Comparison of ENCODE assay signal across 1 cellular context in the genomic region with DNA sequence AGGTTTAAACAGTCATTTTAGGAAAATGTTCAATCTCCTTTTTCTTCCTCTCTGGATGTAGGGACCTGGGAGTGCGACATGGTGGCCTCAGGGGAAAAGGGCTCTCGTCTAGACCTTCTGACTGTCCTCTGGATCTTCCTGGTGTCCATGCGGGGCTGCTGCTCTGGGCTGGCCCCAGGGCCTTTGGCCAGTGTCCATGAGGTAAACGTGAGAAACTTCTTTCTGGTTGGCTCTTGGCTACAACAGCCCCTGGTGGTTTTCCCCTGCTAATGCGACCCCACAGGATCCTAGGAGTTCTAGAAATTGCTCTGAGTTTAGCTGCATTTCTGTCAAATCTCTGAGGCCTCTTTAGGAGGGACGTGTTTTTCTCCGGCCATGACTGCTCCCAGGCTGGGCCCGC.
TF ChIP-seq lines count a peak whose summit lies in the region.

No MANE protein-coding gene starts in this region.

TF ChIP-seq in liver, 16 proteins besides CTCF, POLR2A, EP300 and RAD21 (continued from another document):
- TF ChIP-seq, protein P1, sequence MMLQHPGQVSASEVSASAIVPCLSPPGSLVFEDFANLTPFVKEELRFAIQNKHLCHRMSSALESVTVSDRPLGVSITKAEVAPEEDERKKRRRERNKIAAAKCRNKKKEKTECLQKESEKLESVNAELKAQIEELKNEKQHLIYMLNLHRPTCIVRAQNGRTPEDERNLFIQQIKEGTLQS (IDR thresholded peaks at IDR 0.05), result no peak
- TF ChIP-seq, protein P2, sequence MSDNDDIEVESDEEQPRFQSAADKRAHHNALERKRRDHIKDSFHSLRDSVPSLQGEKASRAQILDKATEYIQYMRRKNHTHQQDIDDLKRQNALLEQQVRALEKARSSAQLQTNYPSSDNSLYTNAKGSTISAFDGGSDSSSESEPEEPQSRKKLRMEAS (IDR thresholded peaks at IDR 0.05), result no peak
- TF ChIP-seq TAF1 (conservative IDR thresholded peaks at IDR 0.05), result no peak
- no peak for TF ChIP-seq GABPA (IDR thresholded peaks at IDR 0.05 in 1 of 2, conservative IDR thresholded peaks at IDR 0.05 in 1 of 2)
- TF ChIP-seq JUND (IDR thresholded peaks at IDR 0.05), result no peak
- no peak for TF ChIP-seq SP1 (IDR thresholded peaks at IDR 0.05)
- no peak for TF ChIP-seq EGR1 (IDR thresholded peaks at IDR 0.05; ENCODE audit: low read depth in 2 of 2)
- no peak for TF ChIP-seq HNF4G (IDR thresholded peaks at IDR 0.05)
- TF ChIP-seq FOXA2 (IDR thresholded peaks at IDR 0.05), result no peak
- TF ChIP-seq HNF4A (conservative IDR thresholded peaks at IDR 0.05), result no peak
- TF ChIP-seq, protein P3, sequence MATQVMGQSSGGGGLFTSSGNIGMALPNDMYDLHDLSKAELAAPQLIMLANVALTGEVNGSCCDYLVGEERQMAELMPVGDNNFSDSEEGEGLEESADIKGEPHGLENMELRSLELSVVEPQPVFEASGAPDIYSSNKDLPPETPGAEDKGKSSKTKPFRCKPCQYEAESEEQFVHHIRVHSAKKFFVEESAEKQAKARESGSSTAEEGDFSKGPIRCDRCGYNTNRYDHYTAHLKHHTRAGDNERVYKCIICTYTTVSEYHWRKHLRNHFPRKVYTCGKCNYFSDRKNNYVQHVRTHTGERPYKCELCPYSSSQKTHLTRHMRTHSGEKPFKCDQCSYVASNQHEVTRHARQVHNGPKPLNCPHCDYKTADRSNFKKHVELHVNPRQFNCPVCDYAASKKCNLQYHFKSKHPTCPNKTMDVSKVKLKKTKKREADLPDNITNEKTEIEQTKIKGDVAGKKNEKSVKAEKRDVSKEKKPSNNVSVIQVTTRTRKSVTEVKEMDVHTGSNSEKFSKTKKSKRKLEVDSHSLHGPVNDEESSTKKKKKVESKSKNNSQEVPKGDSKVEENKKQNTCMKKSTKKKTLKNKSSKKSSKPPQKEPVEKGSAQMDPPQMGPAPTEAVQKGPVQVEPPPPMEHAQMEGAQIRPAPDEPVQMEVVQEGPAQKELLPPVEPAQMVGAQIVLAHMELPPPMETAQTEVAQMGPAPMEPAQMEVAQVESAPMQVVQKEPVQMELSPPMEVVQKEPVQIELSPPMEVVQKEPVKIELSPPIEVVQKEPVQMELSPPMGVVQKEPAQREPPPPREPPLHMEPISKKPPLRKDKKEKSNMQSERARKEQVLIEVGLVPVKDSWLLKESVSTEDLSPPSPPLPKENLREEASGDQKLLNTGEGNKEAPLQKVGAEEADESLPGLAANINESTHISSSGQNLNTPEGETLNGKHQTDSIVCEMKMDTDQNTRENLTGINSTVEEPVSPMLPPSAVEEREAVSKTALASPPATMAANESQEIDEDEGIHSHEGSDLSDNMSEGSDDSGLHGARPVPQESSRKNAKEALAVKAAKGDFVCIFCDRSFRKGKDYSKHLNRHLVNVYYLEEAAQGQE (IDR thresholded peaks at IDR 0.05), result no peak
- no peak for TF ChIP-seq YY1 (IDR thresholded peaks at IDR 0.05)
